Comparison of ENCODE assay signal across 17 cellular contexts in genomic region chr2:18119883-18120282, GRCh38.
DNase-seq lines count a peak whose midpoint lies in the region; ATAC-seq and TF ChIP-seq lines count a peak whose summit lies in the region.
"Had no signal": no experiment of that assay in that cellular context is flagged by ENCODE, and none has a peak within 500 bp of the region (broad histone marks: within the 10 kb centered on the region; RNA-seq: fewer than 3 reads in every experiment).

No MANE protein-coding gene starts in this region.

- H3K36me3 ChIP-seq in breast epithelium (no peaks in the 10 kb centered on the region), stomach smooth muscle (ENCODE audit: control insufficient read depth in 2 of 2, insufficient read depth in 2 of 2, low read length in 2 of 2) (no peaks in the 10 kb centered on the region), MM.1S (replicated peaks; ENCODE audit: insufficient read depth, low read length) (no peaks in the 10 kb centered on the region)
- H3K36me3 ChIP-seq: ascending aorta, neutrophil, WERI-Rb-1 had no signal

- no peaks in the 10 kb centered on the region for H3K79me2 ChIP-seq in MM.1S (ENCODE audit: low read length)

- CTCF ChIA-PET in MCF 10A (lab: Yijun Ruan, JAX): interaction anchor here (0.6 to 1.1 kb wide), 3 partner anchors 268 to 401 kb away, joined by 3 to 4 read pairs (median 4); no protein-coding TSS in a partner anchor

- H3K4me2 ChIP-seq in MM.1S (ENCODE audit: low read depth, low read length): no peak overlapping the region

- H3K4me3 Mint-ChIP-seq in MCF 10A (ENCODE audit: unreplicated experiment): no peak overlapping the region
- no peak overlapping the region for H3K4me3 Mint-ChIP-seq in activated T-cell treated with anti-CD3 and anti-CD28 coated beads, Interleukin-2, amount 50 U/mL, for 4 hours

- DNase-seq in MCF 10A (ENCODE audit: unreplicated experiment): peak; percentile 3
- DNase-seq in breast epithelium (ENCODE audit: low spot score in 2 of 2): no peak
- DNase-seq in NCI-H446 (lab: John Stamatoyannopoulos, UW): peak; percentile 80 to 91
- peak; percentile 99 for DNase-seq in fibroblast of peridontal ligament (ENCODE audit: extremely low read depth)
- DNase-seq in activated T-cell treated with anti-CD3 and anti-CD28 coated beads, Interleukin-2, amount 50 U/mL, for 4 hours: no peak
- no peak for DNase-seq in MM.1S
- DNase-seq in globus pallidus (ENCODE audit: low spot score): no peak
- DNase-seq: AML-193; erythroblast; islet precursor cell; NCI-H524; SIG-M5; stimulated activated CD4-positive, alpha-beta T cell treated with anti-CD3 and anti-CD28 coated beads, Interleukin-4, amount 100 ng/mL, for 1 hour; WERI-Rb-1 had no signal

- H3K27ac Mint-ChIP-seq in MCF 10A (ENCODE audit: low read depth, unreplicated experiment): no peak overlapping the region

- intact Hi-C loops in MCF 10A (cut with micrococcal nuclease): loop anchor here (5.0 kb wide), 1 partner anchor 363 kb away; no protein-coding TSS in a partner anchor
- intact Hi-C loops in breast epithelium (cut with DNase I; ENCODE audit: low total_unique reads): no loop called here

- H4K20me1 ChIP-seq in MM.1S (ENCODE audit: insufficient read depth, low read length): no peaks in the 10 kb centered on the region

- no peaks in the 10 kb centered on the region for H3K9me3 ChIP-seq in breast epithelium
- no peaks in the 10 kb centered on the region for H3K9me3 ChIP-seq in stomach smooth muscle (ENCODE audit: control insufficient read depth in 2 of 2, low read length in 2 of 2)
- H3K9me3 ChIP-seq in MM.1S (replicated peaks; ENCODE audit: insufficient read depth, low read length): no peaks in the 10 kb centered on the region
- H3K9me3 ChIP-seq: ascending aorta, neutrophil had no signal

- no peak for TF ChIP-seq POLR2A in breast epithelium (IDR thresholded peaks at IDR 0.05)

- H3K4me1 Mint-ChIP-seq in MCF 10A (ENCODE audit: insufficient read depth, unreplicated experiment): no peaks in the 10 kb centered on the region
- no peaks in the 10 kb centered on the region for H3K4me1 Mint-ChIP-seq in activated T-cell treated with anti-CD3 and anti-CD28 coated beads, Interleukin-2, amount 50 U/mL, for 4 hours (ENCODE audit: low read depth)

- H3K27me3 ChIP-seq in breast epithelium (no peaks in the 10 kb centered on the region), stomach smooth muscle (ENCODE audit: control insufficient read depth in 1 of 2, insufficient read depth in 2 of 2, low read length in 2 of 2) (peaks cover 0 to 2% of the 10 kb centered on the region in 2 donors), MM.1S (replicated peaks; ENCODE audit: insufficient read depth, low read length) (no peaks in the 10 kb centered on the region)
- H3K27me3 ChIP-seq: ascending aorta, neutrophil had no signal

- H3K4me3 ChIP-seq in breast epithelium (no peak overlapping the region), stomach smooth muscle (ENCODE audit: low read length in 2 of 2) (peak overlapping the region in 1 of 2 donors; percentile 35), MM.1S (ENCODE audit: low read length) (no peak overlapping the region)
- H3K4me3 ChIP-seq: ascending aorta had no signal

- POLR2A ChIA-PET in MCF 10A (lab: Yijun Ruan, JAX): interaction anchor here (1.2 kb wide), 1 partner anchor 10 kb away, joined by 3 read pairs; no protein-coding TSS in a partner anchor

- no peaks in the 10 kb centered on the region for H3K9me3 Mint-ChIP-seq in MCF 10A (ENCODE audit: unreplicated experiment)
- H3K9me3 Mint-ChIP-seq in activated T-cell treated with anti-CD3 and anti-CD28 coated beads, Interleukin-2, amount 50 U/mL, for 4 hours: no peaks in the 10 kb centered on the region

- H3K27me3 Mint-ChIP-seq in MCF 10A (ENCODE audit: insufficient read depth, unreplicated experiment): peaks cover 56% of the 10 kb centered on the region
- peaks cover 2% of the 10 kb centered on the region for H3K27me3 Mint-ChIP-seq in activated T-cell treated with anti-CD3 and anti-CD28 coated beads, Interleukin-2, amount 50 U/mL, for 4 hours (ENCODE audit: low read depth)

- H3K27ac ChIP-seq in breast epithelium: no peak overlapping the region
- peak overlapping the region; percentile 24 for H3K27ac ChIP-seq in stomach smooth muscle (ENCODE audit: low read length)
- H3K27ac ChIP-seq in MM.1S (ENCODE audit: low read length): no peak overlapping the region
- H3K27ac ChIP-seq: neutrophil, WERI-Rb-1 had no signal

- no peaks in the 10 kb centered on the region for H3K9me2 ChIP-seq in MM.1S (replicated peaks; ENCODE audit: insufficient read depth, low read length)

- H3K4me1 ChIP-seq in breast epithelium (no peaks in the 10 kb centered on the region), stomach smooth muscle (ENCODE audit: control insufficient read depth, insufficient read depth, low read length) (peaks cover 23% of the 10 kb centered on the region), MM.1S (ENCODE audit: low read length) (no peaks in the 10 kb centered on the region; the same call in 1 of the 2 replicates)

- TF ChIP-seq CTCF in MCF 10A (IDR thresholded peaks at IDR 0.05; ENCODE audit: unreplicated experiment) (no peak), breast epithelium (IDR thresholded peaks at IDR 0.05) (no peak), MM.1S (IDR thresholded peaks at IDR 0.05; ENCODE audit: low read length) (no peak)

- no peak overlapping the region for H3K9ac ChIP-seq in stomach smooth muscle (ENCODE audit: low read length in 2 of 2)
- no peak overlapping the region for H3K9ac ChIP-seq in MM.1S (ENCODE audit: low read length)

- no peak for ATAC-seq in activated T-cell treated with anti-CD3 and anti-CD28 coated beads, Interleukin-2, amount 50 U/mL, for 4 hours

- H3F3A ChIP-seq in MM.1S (ENCODE audit: insufficient read depth, low read length): no peaks in the 10 kb centered on the region

- no TSS peak for BruUV-seq in MCF 10A (replicated peaks; lab: Mats Ljungman, UMichigan)

- no peak overlapping the region for H2AFZ ChIP-seq in MM.1S (ENCODE audit: low read length)

- H3K36me3 Mint-ChIP-seq in MCF 10A (ENCODE audit: insufficient read depth, unreplicated experiment): no peaks in the 10 kb centered on the region
- no peaks in the 10 kb centered on the region for H3K36me3 Mint-ChIP-seq in activated T-cell treated with anti-CD3 and anti-CD28 coated beads, Interleukin-2, amount 50 U/mL, for 4 hours (ENCODE audit: insufficient read depth)

Comparison
In these comparisons a context has a peak if more than half of its experiments do, and no peak if none do; other contexts are left out.
1. DNase-seq: peak in MCF 10A (single experiment), NCI-H446 (2 of 2) and fibroblast of peridontal ligament (single experiment); none in breast epithelium (0 of 2), activated T-cell treated with anti-CD3 and anti-CD28 coated beads, Interleukin-2, amount 50 U/mL, for 4 hours (single experiment), MM.1S (single experiment) and globus pallidus (single experiment).